20 cellular contexts compared by ENCODE assay signal in genomic region chr17:12851901-12852435, GRCh38.
"Had no signal": no experiment of that assay in that cellular context is flagged by ENCODE, and none has a peak within 500 bp of the region (broad histone marks: within the 10 kb centered on the region; RNA-seq: fewer than 3 reads in every experiment).

No MANE protein-coding gene starts in this region.

- FAIRE-seq: kidney had no signal

- H3K9me3 ChIP-seq: psoas muscle, stomach, thoracic aorta, transverse colon had no signal

- H3K27ac ChIP-seq: coronary artery, hepatocyte, psoas muscle, stomach, thoracic aorta, transverse colon had no signal

- H3K79me2 ChIP-seq: hepatocyte had no signal

- H3K4me3 ChIP-seq: coronary artery, hepatocyte, lung, psoas muscle, stomach, thoracic aorta, transverse colon had no signal

- H3K4me1 ChIP-seq: psoas muscle had no signal

- H3K4me2 ChIP-seq: hepatocyte had no signal

- ATAC-seq: left cardiac atrium; left ventricle myocardium superior; naive thymus-derived CD4-positive, alpha-beta T cell; psoas muscle; sciatic nerve had no signal

- DNase-seq: effector CD4-positive, alpha-beta T cell; foreskin melanocyte; head of caudate nucleus; kidney; left cardiac atrium; left ventricle myocardium superior; mesenchymal stem cell; naive thymus-derived CD4-positive, alpha-beta T cell; nephron progenitor cell; psoas muscle; retina; stimulated activated naive CD4-positive, alpha-beta T cell; stomach; substantia nigra; transverse colon had no signal

- H3K36me3 ChIP-seq: stomach, thoracic aorta, transverse colon had no signal

- H2AFZ ChIP-seq: hepatocyte had no signal

- H3K27me3 ChIP-seq: hepatocyte, stomach, transverse colon had no signal
